ENCODE assay signal across 1 cellular context in genomic region chr17:82272495-82273326, GRCh38.
TF ChIP-seq lines count a peak whose summit lies in the region.

No MANE protein-coding gene starts in this region.

TF ChIP-seq in HepG2, 621 proteins besides CTCF, POLR2A, EP300 and RAD21 (continued from another document and continues in another):
- no peak for TF ChIP-seq NPAS2 (CRISPR knock-in tag; IDR thresholded peaks at IDR 0.05; ENCODE audit: borderline replicate concordance)
- TF ChIP-seq ZNF746 (CRISPR knock-in tag; IDR thresholded peaks at IDR 0.05), result peak; percentile 76; the same call in 1 of the 2 replicates
- TF ChIP-seq HMG20A (CRISPR knock-in tag; IDR thresholded peaks at IDR 0.05; ENCODE audit: borderline replicate concordance), result no peak
- no peak for TF ChIP-seq ZMYM4 (CRISPR knock-in tag; IDR thresholded peaks at IDR 0.05)
- TF ChIP-seq ATF7-NPFF (CRISPR knock-in tag; IDR thresholded peaks at IDR 0.05; ENCODE audit: low read depth), result no peak
- peak; percentile 22; the same call in 1 of the 2 replicates for TF ChIP-seq TFE3 (CRISPR knock-in tag; IDR thresholded peaks at IDR 0.05)
- no peak for TF ChIP-seq NAIF1 (CRISPR knock-in tag; IDR thresholded peaks at IDR 0.05; ENCODE audit: borderline replicate concordance)
- TF ChIP-seq RXRA (CRISPR knock-in tag; IDR thresholded peaks at IDR 0.05), result 0 out of 2 replicates have a peak, but pooled peaks have one; percentile 33
- TF ChIP-seq, protein P1, sequence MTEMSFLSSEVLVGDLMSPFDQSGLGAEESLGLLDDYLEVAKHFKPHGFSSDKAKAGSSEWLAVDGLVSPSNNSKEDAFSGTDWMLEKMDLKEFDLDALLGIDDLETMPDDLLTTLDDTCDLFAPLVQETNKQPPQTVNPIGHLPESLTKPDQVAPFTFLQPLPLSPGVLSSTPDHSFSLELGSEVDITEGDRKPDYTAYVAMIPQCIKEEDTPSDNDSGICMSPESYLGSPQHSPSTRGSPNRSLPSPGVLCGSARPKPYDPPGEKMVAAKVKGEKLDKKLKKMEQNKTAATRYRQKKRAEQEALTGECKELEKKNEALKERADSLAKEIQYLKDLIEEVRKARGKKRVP (CRISPR knock-in tag; IDR thresholded peaks at IDR 0.05), result no peak
- TF ChIP-seq, protein P2, sequence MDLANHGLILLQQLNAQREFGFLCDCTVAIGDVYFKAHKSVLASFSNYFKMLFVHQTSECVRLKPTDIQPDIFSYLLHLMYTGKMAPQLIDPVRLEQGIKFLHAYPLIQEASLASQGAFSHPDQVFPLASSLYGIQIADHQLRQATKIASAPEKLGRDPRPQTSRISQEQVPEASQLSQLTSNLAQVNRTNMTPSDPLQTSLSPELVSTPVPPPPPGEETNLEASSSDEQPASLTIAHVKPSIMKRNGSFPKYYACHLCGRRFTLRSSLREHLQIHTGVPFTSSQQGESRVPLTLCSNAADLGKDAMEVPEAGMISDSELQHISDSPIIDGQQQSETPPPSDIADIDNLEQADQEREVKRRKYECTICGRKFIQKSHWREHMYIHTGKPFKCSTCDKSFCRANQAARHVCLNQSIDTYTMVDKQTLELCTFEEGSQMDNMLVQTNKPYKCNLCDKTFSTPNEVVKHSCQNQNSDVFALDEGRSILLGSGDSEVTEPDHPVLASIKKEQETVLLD (CRISPR knock-in tag; IDR thresholded peaks at IDR 0.05; ENCODE audit: low read depth), result no peak
- TF ChIP-seq NFKBIZ (CRISPR knock-in tag; IDR thresholded peaks at IDR 0.05), result no peak
- no peak for TF ChIP-seq ZNF724P (CRISPR knock-in tag; IDR thresholded peaks at IDR 0.05; ENCODE audit: borderline replicate concordance)
- no peak for TF ChIP-seq ATF1 (CRISPR knock-in tag; IDR thresholded peaks at IDR 0.05)
- peak; percentile 38; the same call in 1 of the 2 replicates for TF ChIP-seq RARA (CRISPR knock-in tag; IDR thresholded peaks at IDR 0.05)
- TF ChIP-seq, protein P3, sequence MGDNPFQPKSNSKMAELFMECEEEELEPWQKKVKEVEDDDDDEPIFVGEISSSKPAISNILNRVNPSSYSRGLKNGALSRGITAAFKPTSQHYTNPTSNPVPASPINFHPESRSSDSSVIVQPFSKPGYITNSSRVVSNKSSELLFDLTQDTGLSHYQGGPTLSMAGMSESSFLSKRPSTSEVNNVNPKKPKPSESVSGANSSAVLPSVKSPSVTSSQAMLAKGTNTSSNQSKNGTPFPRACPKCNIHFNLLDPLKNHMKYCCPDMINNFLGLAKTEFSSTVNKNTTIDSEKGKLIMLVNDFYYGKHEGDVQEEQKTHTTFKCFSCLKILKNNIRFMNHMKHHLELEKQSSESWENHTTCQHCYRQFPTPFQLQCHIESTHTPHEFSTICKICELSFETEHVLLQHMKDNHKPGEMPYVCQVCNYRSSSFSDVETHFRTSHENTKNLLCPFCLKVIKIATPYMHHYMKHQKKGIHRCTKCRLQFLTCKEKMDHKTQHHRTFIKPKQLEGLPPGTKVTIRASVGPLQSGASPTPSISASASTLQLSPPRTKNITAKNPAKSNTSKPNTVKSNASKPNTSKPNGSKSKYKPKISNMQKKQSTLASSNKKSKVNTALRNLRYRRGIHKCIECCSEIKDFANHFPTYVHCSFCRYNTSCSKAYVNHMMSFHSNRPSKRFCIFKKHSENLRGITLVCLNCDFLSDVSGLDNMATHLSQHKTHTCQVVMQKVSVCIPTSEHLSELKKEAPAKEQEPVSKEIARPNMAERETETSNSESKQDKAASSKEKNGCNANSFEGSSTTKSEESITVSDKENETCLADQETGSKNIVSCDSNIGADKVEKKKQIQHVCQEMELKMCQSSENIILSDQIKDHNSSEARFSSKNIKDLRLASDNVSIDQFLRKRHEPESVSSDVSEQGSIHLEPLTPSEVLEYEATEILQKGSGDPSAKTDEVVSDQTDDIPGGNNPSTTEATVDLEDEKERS (CRISPR knock-in tag; IDR thresholded peaks at IDR 0.05), result no peak
- TF ChIP-seq ZBTB42 (CRISPR knock-in tag; IDR thresholded peaks at IDR 0.05), result peak; percentile 21; the same call in 1 of the 2 replicates
- TF ChIP-seq CHD4 (IDR thresholded peaks at IDR 0.05; ENCODE audit: borderline replicate concordance, low read length), result no peak
- no peak for TF ChIP-seq GFI1 (CRISPR knock-in tag; IDR thresholded peaks at IDR 0.05; ENCODE audit: borderline replicate concordance)
- TF ChIP-seq ZNF652 (CRISPR knock-in tag; IDR thresholded peaks at IDR 0.05; ENCODE audit: borderline replicate concordance, low read depth), result peak; percentile 71
- peak; percentile 54 to 61; a peak in 2 of 4 replicates for TF ChIP-seq NR2F1 (CRISPR knock-in tag; IDR thresholded peaks at IDR 0.05)
- no peak for TF ChIP-seq ZNF329 (CRISPR knock-in tag; IDR thresholded peaks at IDR 0.05; ENCODE audit: low read depth)
- TF ChIP-seq ZNF530 (CRISPR knock-in tag; IDR thresholded peaks at IDR 0.05; ENCODE audit: low read depth), result no peak
- no peak for TF ChIP-seq MED1 (CRISPR knock-in tag; IDR thresholded peaks at IDR 0.05)
- no peak for TF ChIP-seq E2F2 (CRISPR knock-in tag; IDR thresholded peaks at IDR 0.05; ENCODE audit: borderline replicate concordance)
- TF ChIP-seq ZXDC (CRISPR knock-in tag; IDR thresholded peaks at IDR 0.05), result no peak
- TF ChIP-seq ZBED4 (CRISPR knock-in tag; IDR thresholded peaks at IDR 0.05; ENCODE audit: borderline replicate concordance), result peak; percentile 28; the same call in 1 of the 2 replicates
- TF ChIP-seq SP1 (IDR thresholded peaks at IDR 0.05), result no peak
- TF ChIP-seq SP1 (CRISPR knock-in tag; IDR thresholded peaks at IDR 0.05), result no peak
- TF ChIP-seq RBM22 (optimal IDR thresholded peaks at IDR 0.05; ENCODE audit: low read length), result peak; percentile 80
- no peak for TF ChIP-seq NCOA5 (CRISPR knock-in tag; IDR thresholded peaks at IDR 0.05)
- TF ChIP-seq DNMT3B (CRISPR knock-in tag; conservative IDR thresholded peaks at IDR 0.05), result no peak
- TF ChIP-seq MEIS2 (CRISPR knock-in tag; IDR thresholded peaks at IDR 0.05), result no peak
- TF ChIP-seq ZNF224 (CRISPR knock-in tag; IDR thresholded peaks at IDR 0.05), result 0 out of 2 replicates have a peak, but pooled peaks have one; percentile 4
- peak; percentile 90 for TF ChIP-seq HNRNPK (IDR thresholded peaks at IDR 0.05; ENCODE audit: low read depth, low read length, poor library complexity, severe bottlenecking)
- TF ChIP-seq ZNF18 (CRISPR knock-in tag; IDR thresholded peaks at IDR 0.05; ENCODE audit: insufficient replicate concordance), result peak; percentile 25
- no peak for TF ChIP-seq ZNF570 (CRISPR knock-in tag; IDR thresholded peaks at IDR 0.05; ENCODE audit: borderline replicate concordance)
- no peak for TF ChIP-seq ZNF772 (CRISPR knock-in tag; IDR thresholded peaks at IDR 0.05)
- TF ChIP-seq ZBTB7A (CRISPR knock-in tag; IDR thresholded peaks at IDR 0.05), result no peak
- 0 out of 2 replicates have a peak, but pooled peaks have one; percentile 12 for TF ChIP-seq GATAD2A (CRISPR knock-in tag; IDR thresholded peaks at IDR 0.05)
- TF ChIP-seq, protein P4, sequence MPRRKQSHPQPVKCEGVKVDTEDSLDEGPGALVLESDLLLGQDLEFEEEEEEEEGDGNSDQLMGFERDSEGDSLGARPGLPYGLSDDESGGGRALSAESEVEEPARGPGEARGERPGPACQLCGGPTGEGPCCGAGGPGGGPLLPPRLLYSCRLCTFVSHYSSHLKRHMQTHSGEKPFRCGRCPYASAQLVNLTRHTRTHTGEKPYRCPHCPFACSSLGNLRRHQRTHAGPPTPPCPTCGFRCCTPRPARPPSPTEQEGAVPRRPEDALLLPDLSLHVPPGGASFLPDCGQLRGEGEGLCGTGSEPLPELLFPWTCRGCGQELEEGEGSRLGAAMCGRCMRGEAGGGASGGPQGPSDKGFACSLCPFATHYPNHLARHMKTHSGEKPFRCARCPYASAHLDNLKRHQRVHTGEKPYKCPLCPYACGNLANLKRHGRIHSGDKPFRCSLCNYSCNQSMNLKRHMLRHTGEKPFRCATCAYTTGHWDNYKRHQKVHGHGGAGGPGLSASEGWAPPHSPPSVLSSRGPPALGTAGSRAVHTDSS (CRISPR knock-in tag; conservative IDR thresholded peaks at IDR 0.05), result no peak
- TF ChIP-seq CREB1 (IDR thresholded peaks at IDR 0.05), result no peak
- TF ChIP-seq CREB1 (CRISPR knock-in tag; IDR thresholded peaks at IDR 0.05), result no peak
- no peak for TF ChIP-seq ASH2L (IDR thresholded peaks at IDR 0.05; ENCODE audit: insufficient read length, low read depth, low read length)
- TF ChIP-seq, protein P5, sequence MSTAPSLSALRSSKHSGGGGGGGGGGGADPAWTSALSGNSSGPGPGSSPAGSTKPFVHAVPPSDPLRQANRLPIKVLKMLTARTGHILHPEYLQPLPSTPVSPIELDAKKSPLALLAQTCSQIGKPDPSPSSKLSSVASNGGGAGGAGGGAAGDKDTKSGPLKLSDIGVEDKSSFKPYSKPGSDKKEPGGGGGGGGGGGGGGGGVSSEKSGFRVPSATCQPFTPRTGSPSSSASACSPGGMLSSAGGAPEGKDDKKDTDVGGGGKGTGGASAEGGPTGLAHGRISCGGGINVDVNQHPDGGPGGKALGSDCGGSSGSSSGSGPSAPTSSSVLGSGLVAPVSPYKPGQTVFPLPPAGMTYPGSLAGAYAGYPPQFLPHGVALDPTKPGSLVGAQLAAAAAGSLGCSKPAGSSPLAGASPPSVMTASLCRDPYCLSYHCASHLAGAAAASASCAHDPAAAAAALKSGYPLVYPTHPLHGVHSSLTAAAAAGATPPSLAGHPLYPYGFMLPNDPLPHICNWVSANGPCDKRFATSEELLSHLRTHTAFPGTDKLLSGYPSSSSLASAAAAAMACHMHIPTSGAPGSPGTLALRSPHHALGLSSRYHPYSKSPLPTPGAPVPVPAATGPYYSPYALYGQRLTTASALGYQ (CRISPR knock-in tag; IDR thresholded peaks at IDR 0.05), result no peak
